In the genomic region with DNA sequence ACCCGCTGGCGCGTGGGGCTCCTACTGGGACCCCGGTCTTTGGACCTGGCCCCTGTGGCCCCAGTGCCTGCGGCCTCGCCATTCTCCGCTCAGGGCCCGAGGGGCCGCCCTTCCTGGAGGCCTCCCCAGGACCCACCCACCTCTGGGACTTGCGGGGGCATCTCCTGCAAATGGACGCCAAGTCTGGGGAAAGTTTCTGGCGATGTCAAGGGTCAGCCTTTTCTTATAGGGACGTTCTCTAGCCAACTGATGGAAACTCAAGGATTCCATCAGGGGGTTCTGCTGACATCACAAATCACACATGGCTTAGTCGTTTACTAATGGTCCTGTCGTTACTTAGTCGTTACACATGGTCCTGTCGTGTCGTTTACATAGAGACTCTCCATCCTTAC, we compare ENCODE assay signal across 9 cellular contexts. TPM values are rescaled to one million over a fixed set of nuclear protein-coding genes. Genes with fewer than 3 reads are reported as not detected.
DNase-seq lines count a peak whose midpoint lies in the region; ATAC-seq and TF ChIP-seq lines count a peak whose summit lies in the region.
"Had no signal": no experiment of that assay in that cellular context is flagged by ENCODE, and none has a peak within 500 bp of the region (broad histone marks: within the 10 kb centered on the region; RNA-seq: fewer than 3 reads in every experiment).

No MANE protein-coding gene starts in this region.

- H3K56ac ChIP-seq in mesendoderm (ENCODE audit: low read length): peak overlapping the region; percentile 79

- no peak overlapping the region for H2AK5ac ChIP-seq in mesendoderm (ENCODE audit: low read length)

- H2BK5ac ChIP-seq in mesendoderm (ENCODE audit: low read length): no peak overlapping the region

- H3K4me3 Mint-ChIP-seq in activated CD8-positive, alpha-beta T cell treated with anti-CD3 and anti-CD28 coated beads for 36 hours: peak overlapping the region; percentile 19
- H3K4me3 Mint-ChIP-seq in activated CD8-positive, alpha-beta T cell treated with anti-CD3 and anti-CD28 coated beads, Interleukin-2, amount 10 ng/mL, durations not matched to agents 7 days and 5 days: no peak overlapping the region
- no peak overlapping the region for H3K4me3 Mint-ChIP-seq in activated CD4-positive, alpha-beta memory T cell treated with anti-CD3 and anti-CD28 coated beads for 36 hours

- no peak overlapping the region for H3K27ac ChIP-seq in mammary epithelial cell (ENCODE audit: insufficient read depth, low read depth, low read length)
- no peak overlapping the region for H3K27ac ChIP-seq in mesendoderm (ENCODE audit: low read depth, low read length)
- H3K27ac ChIP-seq in tibial artery: no peak overlapping the region

- in situ Hi-C loops in mammary epithelial cell (cut with MboI; ENCODE audit: low sequenced_read_pairs in 2 of 2): no loop called here

- no peak overlapping the region for H4K5ac ChIP-seq in mesendoderm (ENCODE audit: low read length)

- no peaks in the 10 kb centered on the region for H3K4me1 Mint-ChIP-seq in activated CD8-positive, alpha-beta T cell treated with anti-CD3 and anti-CD28 coated beads for 36 hours (ENCODE audit: low read depth)
- peaks cover 4% of the 10 kb centered on the region for H3K4me1 Mint-ChIP-seq in activated CD8-positive, alpha-beta T cell treated with anti-CD3 and anti-CD28 coated beads, Interleukin-2, amount 10 ng/mL, durations not matched to agents 7 days and 5 days (ENCODE audit: low read depth)
- peaks cover 7% of the 10 kb centered on the region for H3K4me1 Mint-ChIP-seq in activated CD4-positive, alpha-beta memory T cell treated with anti-CD3 and anti-CD28 coated beads for 36 hours (ENCODE audit: low read depth)

- H3K4me3 ChIP-seq in mammary epithelial cell (replicated peaks in 1 of 3; ENCODE audit: insufficient read depth in 1 of 3, low read depth in 2 of 3, low read length in 3 of 3): peak overlapping the region; percentile 31 to 48 (median 37)
- H3K4me3 ChIP-seq in mesendoderm (ENCODE audit: low read length): peak overlapping the region; percentile 35
- peak overlapping the region; percentile 17 to 50 for H3K4me3 ChIP-seq in tibial artery

- H3K36me3 Mint-ChIP-seq in activated CD8-positive, alpha-beta T cell treated with anti-CD3 and anti-CD28 coated beads for 36 hours (ENCODE audit: low read depth): no peaks in the 10 kb centered on the region
- H3K36me3 Mint-ChIP-seq in activated CD8-positive, alpha-beta T cell treated with anti-CD3 and anti-CD28 coated beads, Interleukin-2, amount 10 ng/mL, durations not matched to agents 7 days and 5 days (ENCODE audit: low read depth): peaks cover 1% of the 10 kb centered on the region
- peaks cover 6% of the 10 kb centered on the region for H3K36me3 Mint-ChIP-seq in activated CD4-positive, alpha-beta memory T cell treated with anti-CD3 and anti-CD28 coated beads for 36 hours
- H3K36me3 Mint-ChIP-seq: CD8-positive, alpha-beta memory T cell had no signal

- no peak overlapping the region for H3K4ac ChIP-seq in mesendoderm (ENCODE audit: low read depth, low read length)

- H3K27me3 Mint-ChIP-seq in activated CD8-positive, alpha-beta T cell treated with anti-CD3 and anti-CD28 coated beads for 36 hours: peaks cover 42% of the 10 kb centered on the region
- peaks cover 33% of the 10 kb centered on the region for H3K27me3 Mint-ChIP-seq in activated CD8-positive, alpha-beta T cell treated with anti-CD3 and anti-CD28 coated beads, Interleukin-2, amount 10 ng/mL, durations not matched to agents 7 days and 5 days (ENCODE audit: low read depth)
- peaks cover 25% of the 10 kb centered on the region for H3K27me3 Mint-ChIP-seq in activated CD4-positive, alpha-beta memory T cell treated with anti-CD3 and anti-CD28 coated beads for 36 hours

- peak overlapping the region; percentile 63 for H2AFZ ChIP-seq in mammary epithelial cell (ENCODE audit: low read depth, low read length)

- no peak overlapping the region for H3K27ac Mint-ChIP-seq in activated CD8-positive, alpha-beta T cell treated with anti-CD3 and anti-CD28 coated beads for 36 hours
- H3K27ac Mint-ChIP-seq in activated CD8-positive, alpha-beta T cell treated with anti-CD3 and anti-CD28 coated beads, Interleukin-2, amount 10 ng/mL, durations not matched to agents 7 days and 5 days: no peak overlapping the region
- H3K27ac Mint-ChIP-seq in activated CD4-positive, alpha-beta memory T cell treated with anti-CD3 and anti-CD28 coated beads for 36 hours: no peak overlapping the region
- H3K27ac Mint-ChIP-seq: CD8-positive, alpha-beta memory T cell had no signal

- H3K9me3 Mint-ChIP-seq in activated CD8-positive, alpha-beta T cell treated with anti-CD3 and anti-CD28 coated beads for 36 hours: peaks cover 3% of the 10 kb centered on the region
- no peaks in the 10 kb centered on the region for H3K9me3 Mint-ChIP-seq in activated CD8-positive, alpha-beta T cell treated with anti-CD3 and anti-CD28 coated beads, Interleukin-2, amount 10 ng/mL, durations not matched to agents 7 days and 5 days (ENCODE audit: insufficient read depth)
- no peaks in the 10 kb centered on the region for H3K9me3 Mint-ChIP-seq in activated CD4-positive, alpha-beta memory T cell treated with anti-CD3 and anti-CD28 coated beads for 36 hours

- H3K9ac ChIP-seq in mammary epithelial cell (ENCODE audit: insufficient read depth, low read length) (no peak overlapping the region), mesendoderm (ENCODE audit: low read length) (peak overlapping the region; percentile 58)

- WGBS in mammary epithelial cell (ENCODE audit: low coverage, missing lambda C conversion rate): 53% methylated on average over 13 of the region's 18 CpGs
- WGBS in mesendoderm (ENCODE audit: extremely low coverage, insufficient coverage, low lambda C conversion rate): no CpG with 5 or more reads among the region's 18 CpGs

- H3K23ac ChIP-seq in mesendoderm (ENCODE audit: low read length): peak overlapping the region; percentile 83

- dilution Hi-C loops in mammary epithelial cell (cut with HindIII; ENCODE audit: low sequenced_read_pairs): no loop called here

- CTCF ChIA-PET in activated CD8-positive, alpha-beta T cell treated with anti-CD3 and anti-CD28 coated beads for 36 hours (lab: Charles Lee): no interaction called here
- CTCF ChIA-PET in activated CD8-positive, alpha-beta T cell treated with anti-CD3 and anti-CD28 coated beads, Interleukin-2, amount 10 ng/mL, durations not matched to agents 7 days and 5 days (lab: Charles Lee): no interaction called here
- CTCF ChIA-PET in mammary epithelial cell (lab: Charles Lee; ENCODE audit: low non-redundant PET): no interaction called here
- CTCF ChIA-PET in activated CD4-positive, alpha-beta memory T cell treated with anti-CD3 and anti-CD28 coated beads for 36 hours (lab: Charles Lee): no interaction called here

- H3K36me3 ChIP-seq in mammary epithelial cell (ENCODE audit: insufficient read depth, low read length): no peaks in the 10 kb centered on the region
- H3K36me3 ChIP-seq in mesendoderm (ENCODE audit: control insufficient read depth, insufficient read depth, low read length): no peaks in the 10 kb centered on the region
- H3K36me3 ChIP-seq in tibial artery: no peaks in the 10 kb centered on the region

- H4K8ac ChIP-seq in mesendoderm (ENCODE audit: low read depth, low read length): no peak overlapping the region

- H4K20me1 ChIP-seq in mammary epithelial cell (ENCODE audit: insufficient read depth, low read length): no peaks in the 10 kb centered on the region

- no peak for DNase-seq in activated CD8-positive, alpha-beta T cell treated with anti-CD3 and anti-CD28 coated beads for 36 hours
- no peak for DNase-seq in activated CD8-positive, alpha-beta T cell treated with anti-CD3 and anti-CD28 coated beads, Interleukin-2, amount 10 ng/mL, durations not matched to agents 7 days and 5 days
- DNase-seq in mammary epithelial cell (no peak), mesendoderm (peak; percentile 23), tibial artery (no peak), iPS-NIHi11 (ENCODE audit: low spot score) (no peak)
- DNase-seq in activated CD8-positive, alpha-beta memory T cell treated with anti-CD3 and anti-CD28 coated beads for 24 hours: no peak
- no peak for DNase-seq in activated CD4-positive, alpha-beta memory T cell treated with anti-CD3 and anti-CD28 coated beads for 36 hours
- DNase-seq: CD8-positive, alpha-beta memory T cell had no signal

- no peaks in the 10 kb centered on the region for H3K79me1 ChIP-seq in mesendoderm (ENCODE audit: low read length)

- H3K9me3 ChIP-seq in mammary epithelial cell (replicated peaks; ENCODE audit: insufficient read depth, low read length): no peaks in the 10 kb centered on the region
- no peaks in the 10 kb centered on the region for H3K9me3 ChIP-seq in tibial artery

- BruUV-seq in mammary epithelial cell (replicated peaks; lab: Mats Ljungman, UMichigan): no TSS peak

- H2BK120ac ChIP-seq in mesendoderm (ENCODE audit: low read depth, low read length): no peak overlapping the region

- POLR2A ChIA-PET in activated CD8-positive, alpha-beta T cell treated with anti-CD3 and anti-CD28 coated beads for 36 hours (lab: Charles Lee): no interaction called here
- POLR2A ChIA-PET in activated CD8-positive, alpha-beta T cell treated with anti-CD3 and anti-CD28 coated beads, Interleukin-2, amount 10 ng/mL, durations not matched to agents 7 days and 5 days (lab: Charles Lee): no interaction called here
- POLR2A ChIA-PET in activated CD4-positive, alpha-beta memory T cell treated with anti-CD3 and anti-CD28 coated beads for 36 hours (lab: Charles Lee): no interaction called here

- H3K18ac ChIP-seq in mesendoderm (ENCODE audit: low read length): no peak overlapping the region

- H3K79me2 ChIP-seq in mammary epithelial cell (ENCODE audit: insufficient read depth, low read length): no peaks in the 10 kb centered on the region
- no peaks in the 10 kb centered on the region for H3K79me2 ChIP-seq in mesendoderm (ENCODE audit: control insufficient read depth, insufficient read depth, low read length)

- intact Hi-C loops in activated CD8-positive, alpha-beta T cell treated with anti-CD3 and anti-CD28 coated beads for 36 hours (cut with micrococcal nuclease): no loop called here
- intact Hi-C loops in mammary epithelial cell (cut with micrococcal nuclease) (no loop called here), tibial artery (cut with DNase I; ENCODE audit: low total_unique reads) (no loop called here)
- intact Hi-C loops in activated CD4-positive, alpha-beta memory T cell treated with anti-CD3 and anti-CD28 coated beads for 36 hours (cut with micrococcal nuclease): no loop called here

- H2BK15ac ChIP-seq in mesendoderm (replicated peaks; ENCODE audit: low read depth): no peak overlapping the region

- H3K4me1 ChIP-seq in mammary epithelial cell (ENCODE audit: insufficient read depth, low read length) (no peaks in the 10 kb centered on the region), mesendoderm (ENCODE audit: control insufficient read depth, low read depth, low read length) (no peaks in the 10 kb centered on the region), tibial artery (peaks cover 0 to 12% (median 9%) of the 10 kb centered on the region in 4 donors)

- peaks cover 4% of the 10 kb centered on the region for H3K27me3 ChIP-seq in mammary epithelial cell (ENCODE audit: insufficient read depth, low read length)
- H3K27me3 ChIP-seq in mesendoderm (ENCODE audit: insufficient read depth, low read length, poor library complexity): no peaks in the 10 kb centered on the region
- peaks cover 0 to 23% of the 10 kb centered on the region in 2 donors for H3K27me3 ChIP-seq in tibial artery

- no peak for ATAC-seq in activated CD8-positive, alpha-beta T cell treated with anti-CD3 and anti-CD28 coated beads for 36 hours
- ATAC-seq in activated CD8-positive, alpha-beta T cell treated with anti-CD3 and anti-CD28 coated beads, Interleukin-2, amount 10 ng/mL, durations not matched to agents 7 days and 5 days: no peak

- H3K4me2 ChIP-seq in mammary epithelial cell (ENCODE audit: insufficient read depth, low read depth, low read length) (peak overlapping the region; percentile 76), mesendoderm (ENCODE audit: low read length) (peak overlapping the region; percentile 50)

- TF ChIP-seq CTCF in activated CD8-positive, alpha-beta T cell treated with anti-CD3 and anti-CD28 coated beads for 36 hours (IDR thresholded peaks at IDR 0.05): no peak
- TF ChIP-seq CTCF in mammary epithelial cell (conservative IDR thresholded peaks at IDR 0.05 in 1 of 2, IDR thresholded peaks at IDR 0.05 in 1 of 2; ENCODE audit: extremely low read depth in 1 of 2, insufficient read depth in 1 of 2, low read depth in 1 of 2, low read length in 2 of 2): no peak
- no peak for TF ChIP-seq CTCF in tibial artery (IDR thresholded peaks at IDR 0.05)

RNA-seq across cellular contexts. Expression of a gene that starts 57.7 kb away (rescaled TPM):
- total RNA-seq in activated CD8-positive, alpha-beta T cell treated with anti-CD3 and anti-CD28 coated beads for 36 hours: under 1 TPM; 0.09 to 0.74 TPM
- under 1 TPM in 1 of 2 experiments, not detected in 1; 0.05 TPM for total RNA-seq in activated CD8-positive, alpha-beta T cell treated with anti-CD3 and anti-CD28 coated beads, Interleukin-2, amount 10 ng/mL, durations not matched to agents 7 days and 5 days
- 1 to 10 TPM; 3.4 to 6.5 TPM for total RNA-seq in mammary epithelial cell
- 2.4 TPM for polyA plus RNA-seq in mammary epithelial cell
- 0.83 TPM for polyA minus RNA-seq in mammary epithelial cell
- 6.9 TPM for polyA plus RNA-seq in mesendoderm (2013, experiment 1 of 2)
- polyA plus RNA-seq in mesendoderm (2013, experiment 2 of 2): 7.3 TPM
- total RNA-seq in activated CD4-positive, alpha-beta memory T cell treated with anti-CD3 and anti-CD28 coated beads for 36 hours: not detected
- polyA plus RNA-seq: CD8-positive, alpha-beta memory T cell had no signal
